In the genomic region with DNA sequence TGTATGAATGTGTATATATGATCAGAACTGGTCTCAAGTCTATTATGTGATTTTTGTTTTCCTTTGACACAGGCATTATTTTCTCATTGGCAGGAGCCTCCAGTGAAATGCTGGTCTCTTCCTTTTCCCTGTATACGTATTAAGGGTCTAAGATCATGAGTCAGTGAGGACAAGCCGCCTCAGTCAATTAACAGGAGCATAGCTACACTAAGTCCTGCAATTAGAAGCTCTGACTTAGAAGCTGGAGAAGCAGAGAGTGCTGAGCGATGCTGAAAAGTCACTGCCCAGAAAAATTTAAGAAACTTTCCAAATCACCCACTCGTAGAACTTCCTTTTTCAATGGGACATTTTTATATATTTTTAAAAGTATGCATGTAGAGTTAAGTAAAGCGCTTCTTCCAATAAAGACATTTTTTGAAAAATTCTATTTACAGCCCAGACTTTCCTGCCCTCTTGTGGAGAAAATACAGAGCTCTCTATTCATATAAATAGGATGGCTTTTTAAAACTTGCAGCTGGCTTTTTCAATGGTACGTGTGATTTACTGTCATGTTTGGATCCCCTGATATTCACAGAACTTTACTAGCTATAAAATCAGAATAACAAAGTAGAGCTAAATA, we compare ENCODE assay signal across 8 cellular contexts.
DNase-seq lines count a peak whose midpoint lies in the region; ATAC-seq and TF ChIP-seq lines count a peak whose summit lies in the region.

No MANE protein-coding gene starts in this region.

- DNase-seq in BJ (ENCODE audit: low read depth) (no peak), IMR-90 (peak; percentile 31), WTC11 (ENCODE audit: low spot score) (no peak), right lobe of liver (no peak), CD1c-positive myeloid dendritic cell (ENCODE audit: extremely low spot score) (no peak), natural killer cell (no peak), Peyer's patch (no peak)
- DNase-seq in activated CD4-positive, alpha-beta memory T cell treated with anti-CD3 and anti-CD28 coated beads for 36 hours, result no peak

- no peak overlapping the region for H3K56ac ChIP-seq in IMR-90 (ENCODE audit: extremely low read depth, insufficient read depth, low read length)

- no peak overlapping the region for H3K4ac ChIP-seq in IMR-90 (ENCODE audit: low read depth, low read length)

- no peak overlapping the region for H3K18ac ChIP-seq in IMR-90 (ENCODE audit: low read depth, low read length)

- H3K4me1 ChIP-seq in IMR-90 (ENCODE audit: control insufficient read depth, insufficient read depth, low read length) (no peaks in the 10 kb centered on the region), right lobe of liver (no peaks in the 10 kb centered on the region), Peyer's patch (no peaks in the 10 kb centered on the region)

- H4K8ac ChIP-seq in IMR-90 (ENCODE audit: low read depth in 2 of 2, low read length in 2 of 2), result no peak overlapping the region

- H3K4me1 Mint-ChIP-seq in WTC11 (peaks cover 13% of the 10 kb centered on the region), natural killer cell (no peaks in the 10 kb centered on the region)
- H3K4me1 Mint-ChIP-seq in activated CD4-positive, alpha-beta memory T cell treated with anti-CD3 and anti-CD28 coated beads for 36 hours (ENCODE audit: low read depth), result no peaks in the 10 kb centered on the region

- no peak overlapping the region for H2AK5ac ChIP-seq in IMR-90 (ENCODE audit: low read depth, low read length)

- H2AK9ac ChIP-seq in IMR-90 (replicated peaks; ENCODE audit: low read depth, low read length, poor library complexity), result no peak overlapping the region

- H3K4me2 ChIP-seq in IMR-90 (ENCODE audit: low read depth, low read length), result peak overlapping the region; percentile 54; the same call in 1 of the 2 replicates

- dilution Hi-C loops in IMR-90 (cut with HindIII; ENCODE audit: low sequenced_read_pairs, unreplicated experiment), result no loop called here

- H3K27me3 ChIP-seq in BJ (ENCODE audit: control insufficient read depth, insufficient read depth, low read length) (no peaks in the 10 kb centered on the region), IMR-90 (ENCODE audit: control insufficient read depth, insufficient read depth, low read length) (no peaks in the 10 kb centered on the region; the same call in 1 of the 2 replicates), right lobe of liver (no peaks in the 10 kb centered on the region), Peyer's patch (no peaks in the 10 kb centered on the region)

- H3K14ac ChIP-seq in IMR-90 (replicated peaks; ENCODE audit: low read depth, low read length), result no peak overlapping the region

- H4K5ac ChIP-seq in IMR-90 (ENCODE audit: low read depth, low read length), result no peak overlapping the region

- peak; percentile 42 for TF ChIP-seq RAD21 in IMR-90 (IDR thresholded peaks at IDR 0.05; ENCODE audit: low read length)

- H3K36me3 Mint-ChIP-seq in WTC11, result no peaks in the 10 kb centered on the region
- no peaks in the 10 kb centered on the region for H3K36me3 Mint-ChIP-seq in activated CD4-positive, alpha-beta memory T cell treated with anti-CD3 and anti-CD28 coated beads for 36 hours
- no peaks in the 10 kb centered on the region for H3K36me3 Mint-ChIP-seq in natural killer cell

- no CpG with 5 or more reads among the region's 6 CpGs for WGBS in IMR-90 (ENCODE audit: extremely low coverage in 2 of 2, insufficient read length in 1 of 2), 2 experiments
- 23% methylated on average over 6 of the region's 6 CpGs for WGBS in right lobe of liver (ENCODE audit: insufficient coverage, low coverage, low lambda C conversion rate, missing lambda C conversion rate)

- no peak overlapping the region for H3K27ac Mint-ChIP-seq in WTC11
- no peak overlapping the region for H3K27ac Mint-ChIP-seq in activated CD4-positive, alpha-beta memory T cell treated with anti-CD3 and anti-CD28 coated beads for 36 hours
- no peak overlapping the region for H3K27ac Mint-ChIP-seq in natural killer cell

- H3K27ac ChIP-seq in IMR-90 (ENCODE audit: insufficient read depth, low read length) (no peak overlapping the region), right lobe of liver (no peak overlapping the region), Peyer's patch (no peak overlapping the region)

- H2BK20ac ChIP-seq in IMR-90 (ENCODE audit: low read depth, low read length), result no peak overlapping the region

- H3K27me3 Mint-ChIP-seq in WTC11 (ENCODE audit: low read depth), result no peaks in the 10 kb centered on the region
- peaks cover 6% of the 10 kb centered on the region for H3K27me3 Mint-ChIP-seq in activated CD4-positive, alpha-beta memory T cell treated with anti-CD3 and anti-CD28 coated beads for 36 hours
- peaks cover 10 to 27% of the 10 kb centered on the region in 2 donors for H3K27me3 Mint-ChIP-seq in natural killer cell (ENCODE audit: low read depth in 2 of 2)

- peak; percentile 34 for TF ChIP-seq CTCF in BJ (IDR thresholded peaks at IDR 0.05; ENCODE audit: insufficient read depth, low read depth, low read length)
- TF ChIP-seq CTCF in IMR-90 (conservative IDR thresholded peaks at IDR 0.05; ENCODE audit: low read depth, low read length), result peak; percentile 47
- no peak for TF ChIP-seq CTCF in WTC11 (IDR thresholded peaks at IDR 0.05)
- peak; percentile 57 to 75 (median 66) for TF ChIP-seq CTCF in right lobe of liver (IDR thresholded peaks at IDR 0.05)
- no peak for TF ChIP-seq CTCF in natural killer cell (IDR thresholded peaks at IDR 0.05)
- TF ChIP-seq CTCF in Peyer's patch (IDR thresholded peaks at IDR 0.05), result peak in 2 of 6 experiments; percentile 7 to 32

- POLR2A ChIA-PET in BJ (lab: Charles Lee) (no interaction called here), IMR-90 (lab: Charles Lee; ENCODE audit: unreplicated experiment) (no interaction called here), WTC11 (lab: Charles Lee) (interaction anchor here (0.5 kb wide), 1 partner anchor 335 kb away, joined by 3 read pairs; no protein-coding TSS in a partner anchor)
- POLR2A ChIA-PET in activated CD4-positive, alpha-beta memory T cell treated with anti-CD3 and anti-CD28 coated beads for 36 hours (lab: Charles Lee), result interaction anchor here (0.6 kb wide), 1 partner anchor 31 kb away, joined by 3 read pairs; no protein-coding TSS in a partner anchor

- no TSS peak for BruUV-seq in IMR-90 (replicated peaks; lab: Mats Ljungman, UMichigan)

- no peaks in the 10 kb centered on the region for H3K9me3 ChIP-seq in IMR-90 (ENCODE audit: control insufficient read depth, insufficient read depth, low read length)
- H3K9me3 ChIP-seq in right lobe of liver, result no peaks in the 10 kb centered on the region
- no peaks in the 10 kb centered on the region for H3K9me3 ChIP-seq in Peyer's patch

- H3K9ac ChIP-seq in IMR-90 (ENCODE audit: low read depth, low read length), result no peak overlapping the region

- CTCF ChIA-PET in BJ (lab: Yijun Ruan, JAX), result interaction anchor here (0.8 kb wide), 1 partner anchor 13 kb away, joined by 3 read pairs; no protein-coding TSS in a partner anchor
- CTCF ChIA-PET in IMR-90 (lab: Yijun Ruan, JAX), result interaction anchor here (0.6 to 3.5 kb wide), 11 partner anchors 8 to 1394 kb away, joined by 3 to 34 read pairs (median 4); no protein-coding TSS in a partner anchor
- CTCF ChIA-PET in WTC11 (lab: Charles Lee), result interaction anchor here (0.6 to 1.9 kb wide), 42 partner anchors 10 to 780 kb away, joined by 3 to 34 read pairs (median 4); no protein-coding TSS in a partner anchor
- CTCF ChIA-PET in activated CD4-positive, alpha-beta memory T cell treated with anti-CD3 and anti-CD28 coated beads for 36 hours (lab: Charles Lee), result no interaction called here

- no peak overlapping the region for H2BK15ac ChIP-seq in IMR-90 (ENCODE audit: low read depth, low read length)

- H3K9me3 Mint-ChIP-seq in WTC11, result no peaks in the 10 kb centered on the region
- no peaks in the 10 kb centered on the region for H3K9me3 Mint-ChIP-seq in activated CD4-positive, alpha-beta memory T cell treated with anti-CD3 and anti-CD28 coated beads for 36 hours
- no peaks in the 10 kb centered on the region for H3K9me3 Mint-ChIP-seq in natural killer cell

- H2AFZ ChIP-seq in IMR-90 (replicated peaks; ENCODE audit: low read length, poor library complexity), result no peak overlapping the region

- peak; percentile 57; the same call in 1 of the 2 replicates for ATAC-seq in IMR-90 (ENCODE audit: low read depth)
- peak; percentile 65 for ATAC-seq in WTC11
- peak; percentile 52 to 71 (median 56) for ATAC-seq in right lobe of liver
- ATAC-seq in natural killer cell, result no peak

- H4K20me1 ChIP-seq in IMR-90 (ENCODE audit: insufficient read depth, low read length), result no peaks in the 10 kb centered on the region

- H3K23ac ChIP-seq in IMR-90 (ENCODE audit: low read depth, low read length), result no peak overlapping the region

- H3K9me1 ChIP-seq in IMR-90 (ENCODE audit: insufficient read depth, low read length), result no peaks in the 10 kb centered on the region

- H3K4me3 ChIP-seq in BJ (ENCODE audit: low read depth, low read length) (no peak overlapping the region), IMR-90 (ENCODE audit: insufficient read depth, low read depth, low read length) (no peak overlapping the region), right lobe of liver (no peak overlapping the region), Peyer's patch (no peak overlapping the region)

- in situ Hi-C loops in IMR-90 (cut with MboI; ENCODE audit: low sequenced_read_pairs), result no loop called here

- TF ChIP-seq POLR2A in IMR-90 (IDR thresholded peaks at IDR 0.05; ENCODE audit: low read depth, low read length) (no peak), right lobe of liver (IDR thresholded peaks at IDR 0.05) (no peak), Peyer's patch (IDR thresholded peaks at IDR 0.05) (no peak)

- no peak overlapping the region for H2BK5ac ChIP-seq in IMR-90 (ENCODE audit: low read depth, low read length, poor library complexity, severe bottlenecking)

- no peak overlapping the region for H4K91ac ChIP-seq in IMR-90 (ENCODE audit: insufficient read depth, low read depth, low read length)

- intact Hi-C loops in IMR-90 (cut with micrococcal nuclease) (loop anchor here (1.0 kb wide), 2 partner anchors 162 to 270 kb away; no protein-coding TSS in a partner anchor), right lobe of liver (cut with DNase I) (loop anchor here in 1 of 2 donors (10.0 kb wide), 1 partner anchor 162 kb away; no protein-coding TSS in a partner anchor), natural killer cell (cut with micrococcal nuclease) (no loop called here)
- intact Hi-C loops in activated CD4-positive, alpha-beta memory T cell treated with anti-CD3 and anti-CD28 coated beads for 36 hours (cut with micrococcal nuclease), result no loop called here

- H3K36me3 ChIP-seq in BJ (ENCODE audit: control insufficient read depth, insufficient read depth, low read length) (no peaks in the 10 kb centered on the region), IMR-90 (ENCODE audit: control insufficient read depth, insufficient read depth, low read length) (no peaks in the 10 kb centered on the region), right lobe of liver (no peaks in the 10 kb centered on the region), Peyer's patch (no peaks in the 10 kb centered on the region)

- no peak overlapping the region for H2BK120ac ChIP-seq in IMR-90 (ENCODE audit: low read depth, low read length)

- H3K79me1 ChIP-seq in IMR-90 (ENCODE audit: low read depth in 1 of 2, low read length in 2 of 2), result no peaks in the 10 kb centered on the region

- H3K4me3 Mint-ChIP-seq in WTC11, result peak overlapping the region; percentile 47
- no peak overlapping the region for H3K4me3 Mint-ChIP-seq in activated CD4-positive, alpha-beta memory T cell treated with anti-CD3 and anti-CD28 coated beads for 36 hours
- no peak overlapping the region for H3K4me3 Mint-ChIP-seq in natural killer cell

Comparison
In these comparisons a context has a peak if more than half of its experiments do, and no peak if none do; other contexts are left out.
1. CTCF ChIP-seq: peak in BJ (single experiment), IMR-90 (single experiment) and right lobe of liver (4 of 4); none in WTC11 (single experiment) and natural killer cell (single experiment).
2. ATAC-seq: peak in IMR-90 (single experiment), WTC11 (single experiment) and right lobe of liver (4 of 4); none in natural killer cell (0 of 3).
3. POLR2A ChIA-PET loops: an anchor here in WTC11 (0.5 kb wide) and activated CD4-positive, alpha-beta memory T cell treated with anti-CD3 and anti-CD28 coated beads for 36 hours (0.6 kb wide); none called in BJ and IMR-90.